ENCODE assay signal across 1 cellular context in the genomic region with DNA sequence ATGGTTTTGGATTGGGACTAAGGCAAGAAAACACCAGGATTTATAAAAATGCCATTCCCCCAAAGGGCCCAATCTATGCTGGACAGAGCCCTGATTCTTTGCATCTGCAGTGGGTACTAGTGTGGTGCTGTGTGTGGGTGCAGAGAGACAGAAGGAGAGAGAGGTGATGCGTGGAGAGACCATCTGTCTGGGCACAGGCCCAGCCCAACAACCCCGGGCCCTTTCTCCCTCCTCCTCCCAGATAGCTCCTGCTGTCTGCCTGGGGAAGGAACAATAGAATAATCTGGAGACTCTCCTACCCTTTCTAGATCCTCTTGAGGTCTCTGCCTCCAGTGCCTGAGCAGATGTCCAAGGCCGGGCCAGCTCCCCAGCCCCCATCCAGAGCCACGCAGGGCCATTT.
TF ChIP-seq lines count a peak whose summit lies in the region.

No MANE protein-coding gene starts in this region.

TF ChIP-seq in SK-N-SH treated with all-trans-retinoic acid at 6 μM for 48 hours, 23 proteins besides CTCF, POLR2A, EP300 and RAD21 (continued from another document):
- TF ChIP-seq, protein P1, sequence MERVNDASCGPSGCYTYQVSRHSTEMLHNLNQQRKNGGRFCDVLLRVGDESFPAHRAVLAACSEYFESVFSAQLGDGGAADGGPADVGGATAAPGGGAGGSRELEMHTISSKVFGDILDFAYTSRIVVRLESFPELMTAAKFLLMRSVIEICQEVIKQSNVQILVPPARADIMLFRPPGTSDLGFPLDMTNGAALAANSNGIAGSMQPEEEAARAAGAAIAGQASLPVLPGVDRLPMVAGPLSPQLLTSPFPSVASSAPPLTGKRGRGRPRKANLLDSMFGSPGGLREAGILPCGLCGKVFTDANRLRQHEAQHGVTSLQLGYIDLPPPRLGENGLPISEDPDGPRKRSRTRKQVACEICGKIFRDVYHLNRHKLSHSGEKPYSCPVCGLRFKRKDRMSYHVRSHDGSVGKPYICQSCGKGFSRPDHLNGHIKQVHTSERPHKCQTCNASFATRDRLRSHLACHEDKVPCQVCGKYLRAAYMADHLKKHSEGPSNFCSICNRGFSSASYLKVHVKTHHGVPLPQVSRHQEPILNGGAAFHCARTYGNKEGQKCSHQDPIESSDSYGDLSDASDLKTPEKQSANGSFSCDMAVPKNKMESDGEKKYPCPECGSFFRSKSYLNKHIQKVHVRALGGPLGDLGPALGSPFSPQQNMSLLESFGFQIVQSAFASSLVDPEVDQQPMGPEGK (CRISPR knock-in tag; IDR thresholded peaks at IDR 0.05; ENCODE audit: borderline replicate concordance) = no peak
- TF ChIP-seq POU6F1 (CRISPR knock-in tag; IDR thresholded peaks at IDR 0.05; ENCODE audit: borderline replicate concordance, low read depth) (no peak), OSR1 (CRISPR knock-in tag; IDR thresholded peaks at IDR 0.05) (no peak)
